In the genomic region with DNA sequence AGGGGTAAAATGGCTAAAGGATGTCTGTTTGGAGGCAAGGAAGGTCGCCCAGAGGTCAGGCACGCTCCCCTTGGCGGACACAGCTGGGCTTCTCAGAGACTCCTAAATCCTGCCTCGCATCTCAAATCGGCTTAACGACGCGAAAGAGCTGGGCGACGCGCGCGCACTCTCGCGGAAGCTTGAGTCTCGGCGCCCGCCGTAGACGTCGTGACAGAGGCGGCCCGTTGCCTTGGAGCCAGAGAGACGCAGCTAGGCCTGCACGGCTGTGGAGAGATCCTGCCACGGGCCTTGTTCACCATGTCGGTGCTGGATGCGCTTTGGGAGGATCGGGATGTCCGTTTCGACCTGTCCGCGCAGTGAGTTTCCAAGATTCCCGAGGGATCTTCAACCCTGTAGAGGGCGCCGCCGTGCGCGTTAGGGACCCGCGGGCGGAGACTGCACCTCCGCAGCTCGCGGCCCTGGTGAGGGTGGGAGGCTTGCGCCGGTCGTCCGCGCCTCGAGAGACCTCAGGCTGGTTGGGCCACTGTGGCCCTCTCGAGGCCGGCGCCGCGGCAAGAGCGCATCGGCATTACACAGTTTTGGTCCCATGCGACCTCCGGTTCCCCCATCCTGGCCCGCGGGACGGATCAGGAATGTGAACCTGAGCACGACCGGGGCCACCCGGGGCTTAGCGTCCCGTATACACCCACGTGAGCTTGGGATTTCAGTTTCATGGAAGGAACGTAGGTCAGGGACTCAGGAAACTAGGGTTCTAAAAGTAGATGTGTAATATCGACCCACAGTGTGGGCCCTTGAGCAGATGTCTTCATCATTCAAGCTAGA, we compare ENCODE assay signal across 8 cellular contexts. TPM values are rescaled to one million over a fixed set of nuclear protein-coding genes. Genes with fewer than 3 reads are reported as not detected.
A peak's percentile ranks its signal among the peaks of the same experiment; 100 is the strongest.
DNase-seq lines count a peak whose midpoint lies in the region; ATAC-seq and TF ChIP-seq lines count a peak whose summit lies in the region.

A gene (plus strand): TSS at position 238 of the 822 bp plus-strand sequence. CDS start 60 bp downstream, at position 298.

- H3K4me3 ChIP-seq in AG04450 (ENCODE audit: low read depth, low read length) (peak within 1 kb of the TSS; percentile 78), liver (ENCODE audit: low read depth in 1 of 3, low read length in 3 of 3) (peak within 1 kb of the TSS; percentile 65 to 81 (median 78))

- ATAC-seq in GM18907 (IDR thresholded peaks at IDR 0.05; ENCODE audit: unreplicated experiment), result peak; percentile 97
- peak; percentile 98 for ATAC-seq in HG03159 (IDR thresholded peaks at IDR 0.05; ENCODE audit: unreplicated experiment)

- H3K9me3 ChIP-seq in AG04450 (ENCODE audit: control insufficient read depth, insufficient read depth, low read length) (no peaks in the 10 kb centered on the region; the same call in 1 of the 2 replicates), liver (ENCODE audit: control insufficient read depth in 4 of 4, low read length in 3 of 4) (no peaks in the 10 kb centered on the region)

- peaks cover 0 to 15% (median 3%) of the 10 kb centered on the region in 4 donors for H3K4me1 ChIP-seq in liver (ENCODE audit: control insufficient read depth in 4 of 4, insufficient read depth in 4 of 4, low read length in 3 of 4)

- H3K27ac ChIP-seq in AG04450 (ENCODE audit: low read depth, low read length) (peak within 1 kb of the TSS; percentile 77), liver (ENCODE audit: low read depth in 1 of 2, low read length in 2 of 2) (peak within 1 kb of the TSS; percentile 51 to 57)

- TF ChIP-seq CTCF in AG04450 (IDR thresholded peaks at IDR 0.05; ENCODE audit: low read depth, low read length) (peak; percentile 62), liver (IDR thresholded peaks at IDR 0.05; ENCODE audit: low read depth, low read length, missing input control) (peak; percentile 20)

- DNase-seq in AG04450 (ENCODE audit: low read depth, low spot score), result peak; percentile 58
- peak; percentile 58 for DNase-seq in NCI-H510A (lab: John Stamatoyannopoulos, UW)
- DNase-seq in activated CD4-positive, alpha-beta T cell treated with anti-CD3 and anti-CD28 coated beads, Interleukin-2, amount 50 U/mL, for 1 hour, result peak; percentile 65
- peak; percentile 59 to 84 for DNase-seq in dermis microvascular lymphatic vessel endothelial cell (ENCODE audit: low read depth in 2 of 2)
- peak; percentile 76 for DNase-seq in stimulated activated CD4-positive, alpha-beta T cell treated with anti-CD3 and anti-CD28 coated beads, Interleukin-4, amount 100 ng/mL, for 1 hour

- POLR2A ChIA-PET in AG04450 (lab: Yijun Ruan, JAX), result interaction anchor here (0.7 to 1.7 kb wide), 2 partner anchors 105 to 303 kb away, joined by 6 read pairs; a partner anchor contains a TSS

- peak within 1 kb of the TSS; percentile 55 to 69 for H3K9ac ChIP-seq in liver (ENCODE audit: low read depth in 1 of 2, low read length in 2 of 2)

- peak; percentile 48 to 68 for TF ChIP-seq RAD21 in liver (IDR thresholded peaks at IDR 0.05)

- H3K27me3 ChIP-seq in AG04450 (ENCODE audit: control insufficient read depth, insufficient read depth, low read length) (no peaks in the 10 kb centered on the region), liver (ENCODE audit: control insufficient read depth in 4 of 4, insufficient read depth in 4 of 4, low read length in 3 of 4) (no peaks in the 10 kb centered on the region)

- 1% methylated on average over 71 of the region's 71 CpGs for WGBS in liver

- CTCF ChIA-PET in AG04450 (lab: Charles Lee), result interaction anchor here (0.6 to 3.7 kb wide), 13 partner anchors 9 to 1394 kb away, joined by 3 to 11 read pairs (median 4); a partner anchor contains a TSS

- peaks cover 4 to 6% (median 4%) of the 10 kb centered on the region in 4 donors for H3K36me3 ChIP-seq in liver (ENCODE audit: control insufficient read depth in 4 of 4, insufficient read depth in 3 of 4, low read depth in 1 of 4, low read length in 3 of 4)

TF ChIP-seq in liver, 16 proteins besides CTCF, POLR2A, EP300 and RAD21:
- TF ChIP-seq SP1 (IDR thresholded peaks at IDR 0.05) (peak; percentile 17), FOXA1 (IDR thresholded peaks at IDR 0.05) (no peak), NR2F2 (IDR thresholded peaks at IDR 0.05) (no peak), FOXA2 (IDR thresholded peaks at IDR 0.05) (no peak), HNF4A (conservative IDR thresholded peaks at IDR 0.05) (no peak), GABPA (IDR thresholded peaks at IDR 0.05 in 1 of 2, conservative IDR thresholded peaks at IDR 0.05 in 1 of 2) (no peak), TAF1 (conservative IDR thresholded peaks at IDR 0.05) (no peak), YY1 (IDR thresholded peaks at IDR 0.05) (peak; percentile 65), HNF4G (IDR thresholded peaks at IDR 0.05) (no peak), JUND (IDR thresholded peaks at IDR 0.05) (no peak), EGR1 (IDR thresholded peaks at IDR 0.05; ENCODE audit: low read depth in 2 of 2) (no peak), RXRA (IDR thresholded peaks at IDR 0.05) (no peak)
- TF ChIP-seq, protein P1, sequence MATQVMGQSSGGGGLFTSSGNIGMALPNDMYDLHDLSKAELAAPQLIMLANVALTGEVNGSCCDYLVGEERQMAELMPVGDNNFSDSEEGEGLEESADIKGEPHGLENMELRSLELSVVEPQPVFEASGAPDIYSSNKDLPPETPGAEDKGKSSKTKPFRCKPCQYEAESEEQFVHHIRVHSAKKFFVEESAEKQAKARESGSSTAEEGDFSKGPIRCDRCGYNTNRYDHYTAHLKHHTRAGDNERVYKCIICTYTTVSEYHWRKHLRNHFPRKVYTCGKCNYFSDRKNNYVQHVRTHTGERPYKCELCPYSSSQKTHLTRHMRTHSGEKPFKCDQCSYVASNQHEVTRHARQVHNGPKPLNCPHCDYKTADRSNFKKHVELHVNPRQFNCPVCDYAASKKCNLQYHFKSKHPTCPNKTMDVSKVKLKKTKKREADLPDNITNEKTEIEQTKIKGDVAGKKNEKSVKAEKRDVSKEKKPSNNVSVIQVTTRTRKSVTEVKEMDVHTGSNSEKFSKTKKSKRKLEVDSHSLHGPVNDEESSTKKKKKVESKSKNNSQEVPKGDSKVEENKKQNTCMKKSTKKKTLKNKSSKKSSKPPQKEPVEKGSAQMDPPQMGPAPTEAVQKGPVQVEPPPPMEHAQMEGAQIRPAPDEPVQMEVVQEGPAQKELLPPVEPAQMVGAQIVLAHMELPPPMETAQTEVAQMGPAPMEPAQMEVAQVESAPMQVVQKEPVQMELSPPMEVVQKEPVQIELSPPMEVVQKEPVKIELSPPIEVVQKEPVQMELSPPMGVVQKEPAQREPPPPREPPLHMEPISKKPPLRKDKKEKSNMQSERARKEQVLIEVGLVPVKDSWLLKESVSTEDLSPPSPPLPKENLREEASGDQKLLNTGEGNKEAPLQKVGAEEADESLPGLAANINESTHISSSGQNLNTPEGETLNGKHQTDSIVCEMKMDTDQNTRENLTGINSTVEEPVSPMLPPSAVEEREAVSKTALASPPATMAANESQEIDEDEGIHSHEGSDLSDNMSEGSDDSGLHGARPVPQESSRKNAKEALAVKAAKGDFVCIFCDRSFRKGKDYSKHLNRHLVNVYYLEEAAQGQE (IDR thresholded peaks at IDR 0.05), result no peak
- TF ChIP-seq, protein P2, sequence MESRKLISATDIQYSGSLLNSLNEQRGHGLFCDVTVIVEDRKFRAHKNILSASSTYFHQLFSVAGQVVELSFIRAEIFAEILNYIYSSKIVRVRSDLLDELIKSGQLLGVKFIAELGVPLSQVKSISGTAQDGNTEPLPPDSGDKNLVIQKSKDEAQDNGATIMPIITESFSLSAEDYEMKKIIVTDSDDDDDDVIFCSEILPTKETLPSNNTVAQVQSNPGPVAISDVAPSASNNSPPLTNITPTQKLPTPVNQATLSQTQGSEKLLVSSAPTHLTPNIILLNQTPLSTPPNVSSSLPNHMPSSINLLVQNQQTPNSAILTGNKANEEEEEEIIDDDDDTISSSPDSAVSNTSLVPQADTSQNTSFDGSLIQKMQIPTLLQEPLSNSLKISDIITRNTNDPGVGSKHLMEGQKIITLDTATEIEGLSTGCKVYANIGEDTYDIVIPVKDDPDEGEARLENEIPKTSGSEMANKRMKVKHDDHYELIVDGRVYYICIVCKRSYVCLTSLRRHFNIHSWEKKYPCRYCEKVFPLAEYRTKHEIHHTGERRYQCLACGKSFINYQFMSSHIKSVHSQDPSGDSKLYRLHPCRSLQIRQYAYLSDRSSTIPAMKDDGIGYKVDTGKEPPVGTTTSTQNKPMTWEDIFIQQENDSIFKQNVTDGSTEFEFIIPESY (IDR thresholded peaks at IDR 0.05), result peak; percentile 86
- TF ChIP-seq, protein P3, sequence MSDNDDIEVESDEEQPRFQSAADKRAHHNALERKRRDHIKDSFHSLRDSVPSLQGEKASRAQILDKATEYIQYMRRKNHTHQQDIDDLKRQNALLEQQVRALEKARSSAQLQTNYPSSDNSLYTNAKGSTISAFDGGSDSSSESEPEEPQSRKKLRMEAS (IDR thresholded peaks at IDR 0.05), result no peak
- TF ChIP-seq, protein P4, sequence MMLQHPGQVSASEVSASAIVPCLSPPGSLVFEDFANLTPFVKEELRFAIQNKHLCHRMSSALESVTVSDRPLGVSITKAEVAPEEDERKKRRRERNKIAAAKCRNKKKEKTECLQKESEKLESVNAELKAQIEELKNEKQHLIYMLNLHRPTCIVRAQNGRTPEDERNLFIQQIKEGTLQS (IDR thresholded peaks at IDR 0.05), result no peak

RNA-seq across cellular contexts. Expression of the gene that starts here (rescaled TPM):
- polyA plus RNA-seq in AG04450 (2011; rRNA removed), result 2.0 and 2.1 TPM in 2 replicates
- 4.5 and 5.8 TPM in 2 replicates for polyA minus RNA-seq in AG04450 (2011; rRNA and poly(A)+ RNA removed)
- total RNA-seq in dermis microvascular lymphatic vessel endothelial cell, result 1.4 and 1.6 TPM in 2 replicates
- total RNA-seq in liver, result 1 to 10 TPM; 2.1 TPM
- 1 to 10 TPM; 1.7 to 2.5 TPM for polyA plus RNA-seq in liver

Comparison
In these comparisons a context has a peak if more than half of its experiments do, and no peak if none do; other contexts are left out.
1. Peak in every context shown above with its lines: DNase-seq, ATAC-seq, H3K4me3 ChIP-seq and H3K27ac ChIP-seq.